In the genomic region with DNA sequence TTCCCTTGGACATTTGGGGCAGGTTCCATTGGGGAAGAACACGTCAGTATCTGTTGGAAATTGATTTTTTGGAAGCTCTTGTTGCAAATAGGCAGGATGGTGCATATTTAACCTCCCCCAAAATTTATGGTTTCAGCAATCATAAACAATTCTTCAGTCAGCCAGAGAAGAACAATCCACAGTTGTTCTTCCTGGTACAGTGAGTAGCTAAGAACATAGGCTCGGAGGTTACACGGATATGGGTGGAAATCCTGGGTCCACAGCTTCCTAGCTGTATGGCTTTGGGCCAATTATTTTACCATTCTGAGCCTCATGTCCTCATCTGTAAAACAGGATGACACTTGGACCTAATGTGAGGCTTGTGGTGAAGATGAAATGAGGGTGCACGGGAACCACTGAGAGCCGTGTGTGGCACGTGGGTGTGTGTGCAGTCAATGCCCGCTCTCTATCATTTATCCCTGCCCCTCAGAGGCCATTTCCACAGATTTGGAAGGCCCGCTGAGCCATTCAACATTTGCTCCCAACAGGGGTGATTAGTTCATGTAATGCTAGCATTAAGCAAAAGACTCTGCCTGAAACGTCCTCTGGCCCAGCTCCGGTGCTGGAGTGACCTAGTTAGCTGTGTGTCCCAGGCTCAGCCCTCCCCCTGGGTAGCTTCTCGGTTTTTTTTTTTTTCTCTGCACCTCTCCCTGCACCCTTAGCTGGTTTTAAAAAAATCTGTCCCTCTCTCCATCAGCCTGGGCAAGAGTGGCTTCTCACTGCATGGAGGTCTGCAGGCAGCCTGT, we compare ENCODE assay signal across 14 cellular contexts. TPM values are rescaled to one million over a fixed set of nuclear protein-coding genes. Genes with fewer than 3 reads are reported as not detected.
A peak's percentile ranks its signal among the peaks of the same experiment; 100 is the strongest.
DNase-seq lines count a peak whose midpoint lies in the region; ATAC-seq and TF ChIP-seq lines count a peak whose summit lies in the region.
"Had no signal": no experiment of that assay in that cellular context is flagged by ENCODE, and none has a peak within 500 bp of the region (broad histone marks: within the 10 kb centered on the region; RNA-seq: fewer than 3 reads in every experiment).

No MANE protein-coding gene starts in this region.

- 17 to 53% methylated on average over 11 of the region's 11 CpGs for WGBS in sigmoid colon, 2 donors

- H3K4me3 Mint-ChIP-seq in GM23338 (peak overlapping the region; percentile 15; the same call in 1 of the 3 replicates), WTC11 (peak overlapping the region; percentile 22; the same call in 1 of the 2 replicates)
- H3K4me3 Mint-ChIP-seq: mesothelial cell of epicardium; T-helper 1 cell treated with Interleukin-12 subunit alpha and Interleukin-12 subunit beta and Interleukin-4 antibody, amounts not matched to agents 30 μg/mL and 1 μg/mL, for 36 hours had no signal

- POLR2A ChIA-PET in WTC11 (lab: Charles Lee), result interaction anchor here (0.5 to 1.1 kb wide), 2 partner anchors 13 to 94 kb away, joined by 3 to 4 read pairs; no protein-coding TSS in a partner anchor

- no peaks in the 10 kb centered on the region for H3F3A ChIP-seq in GM23338 (replicated peaks; ENCODE audit: low read depth)

- H3K27ac ChIP-seq in GM23338 (ENCODE audit: low read depth) (no peak overlapping the region), left ventricle myocardium inferior (replicated peaks) (no peak overlapping the region), sigmoid colon (peak overlapping the region; percentile 7 to 32 (median 22)), coronary artery (peak overlapping the region in 1 of 2 donors; percentile 49)
- H3K27ac ChIP-seq: Peyer's patch had no signal

- H3K27ac Mint-ChIP-seq in GM23338 (peak overlapping the region; percentile 26; the same call in 1 of the 2 replicates), WTC11 (peak overlapping the region; percentile 73; the same call in 1 of the 2 replicates)
- H3K27ac Mint-ChIP-seq: mesothelial cell of epicardium; T-helper 1 cell treated with Interleukin-12 subunit alpha and Interleukin-12 subunit beta and Interleukin-4 antibody, amounts not matched to agents 30 μg/mL and 1 μg/mL, for 36 hours had no signal

- TF ChIP-seq CTCF in GM23338 (conservative IDR thresholded peaks at IDR 0.05; ENCODE audit: low read depth in 2 of 2) (no peak), WTC11 (IDR thresholded peaks at IDR 0.05) (no peak), left ventricle myocardium inferior (IDR thresholded peaks at IDR 0.05; ENCODE audit: borderline replicate concordance) (no peak), sigmoid colon (IDR thresholded peaks at IDR 0.05) (no peak), coronary artery (IDR thresholded peaks at IDR 0.05) (no peak)

- no peaks in the 10 kb centered on the region for H4K20me1 ChIP-seq in GM23338 (replicated peaks; ENCODE audit: insufficient read depth)

- H3K4me1 ChIP-seq in GM23338 (ENCODE audit: insufficient read depth) (peaks cover 42% of the 10 kb centered on the region), left ventricle myocardium inferior (peaks cover 13% of the 10 kb centered on the region), sigmoid colon (peaks cover 0 to 17% (median 11%) of the 10 kb centered on the region in 4 donors)

- TF ChIP-seq EP300 in sigmoid colon (IDR thresholded peaks at IDR 0.05), result no peak

- H3K9me3 Mint-ChIP-seq in GM23338, result no peaks in the 10 kb centered on the region
- no peaks in the 10 kb centered on the region for H3K9me3 Mint-ChIP-seq in WTC11
- H3K9me3 Mint-ChIP-seq: mesothelial cell of epicardium; T-helper 1 cell treated with Interleukin-12 subunit alpha and Interleukin-12 subunit beta and Interleukin-4 antibody, amounts not matched to agents 30 μg/mL and 1 μg/mL, for 36 hours had no signal

- ATAC-seq in GM23338 (peak; percentile 69), WTC11 (peak; percentile 70), GM18909 (IDR thresholded peaks at IDR 0.05; ENCODE audit: poor library complexity, unreplicated experiment) (no peak), HG02678 (IDR thresholded peaks at IDR 0.05; ENCODE audit: unreplicated experiment) (no peak)

- peak overlapping the region; percentile 72 for H3K4me2 ChIP-seq in GM23338

- H3K9me2 ChIP-seq in GM23338 (ENCODE audit: insufficient read depth), result no peaks in the 10 kb centered on the region

- DNase-seq in GM23338 (ENCODE audit: low spot score) (peak; percentile 32), WTC11 (ENCODE audit: low spot score) (no peak), left ventricle myocardium inferior (peak; percentile 22), sigmoid colon (peak; percentile 75), coronary artery (ENCODE audit: low spot score) (no peak)
- DNase-seq: cortex of kidney; NCI-H1417; NCI-H524; Peyer's patch; stimulated activated CD4-positive, alpha-beta T cell treated with anti-CD3 and anti-CD28 coated beads, Interleukin-4, amount 100 ng/mL, for 1 hour had no signal

- no peaks in the 10 kb centered on the region for H3K36me3 ChIP-seq in GM23338 (ENCODE audit: insufficient read depth)
- no peaks in the 10 kb centered on the region for H3K36me3 ChIP-seq in left ventricle myocardium inferior
- H3K36me3 ChIP-seq in sigmoid colon, result no peaks in the 10 kb centered on the region
- H3K36me3 ChIP-seq: Peyer's patch had no signal

- intact Hi-C loops in left ventricle myocardium inferior (cut with micrococcal nuclease) (no loop called here), sigmoid colon (cut with DNase I) (no loop called here)

- H3K36me3 Mint-ChIP-seq in GM23338 (ENCODE audit: low read depth) (no peaks in the 10 kb centered on the region), WTC11 (no peaks in the 10 kb centered on the region)
- H3K36me3 Mint-ChIP-seq: mesothelial cell of epicardium had no signal

- H3K27me3 ChIP-seq in GM23338 (ENCODE audit: insufficient read depth), result no peaks in the 10 kb centered on the region
- H3K27me3 ChIP-seq in left ventricle myocardium inferior (ENCODE audit: low read depth), result no peaks in the 10 kb centered on the region
- H3K27me3 ChIP-seq in sigmoid colon, result no peaks in the 10 kb centered on the region
- H3K27me3 ChIP-seq: Peyer's patch had no signal

- CTCF ChIA-PET in WTC11 (lab: Charles Lee), result interaction anchor here (0.7 to 1.4 kb wide), 4 partner anchors 8 to 297 kb away, joined by 3 to 4 read pairs (median 3); no protein-coding TSS in a partner anchor

- H3K4me3 ChIP-seq in GM23338 (no peak overlapping the region), left ventricle myocardium inferior (no peak overlapping the region), sigmoid colon (no peak overlapping the region), coronary artery (no peak overlapping the region)
- H3K4me3 ChIP-seq: Peyer's patch had no signal

- H3K9me3 ChIP-seq in left ventricle myocardium inferior (replicated peaks), result no peaks in the 10 kb centered on the region
- H3K9me3 ChIP-seq in sigmoid colon, result no peaks in the 10 kb centered on the region
- H3K9me3 ChIP-seq: Peyer's patch had no signal

- H2AFZ ChIP-seq in GM23338, result no peak overlapping the region

- TF ChIP-seq POLR2A in sigmoid colon (IDR thresholded peaks at IDR 0.05), result no peak

- H3K27me3 Mint-ChIP-seq in GM23338 (ENCODE audit: insufficient read depth, low read depth, poor library complexity) (peaks cover 20% of the 10 kb centered on the region), WTC11 (ENCODE audit: low read depth) (no peaks in the 10 kb centered on the region; the same call in 1 of the 2 replicates)

- H3K4me1 Mint-ChIP-seq in GM23338, result peaks cover 52% of the 10 kb centered on the region
- peaks cover 57% of the 10 kb centered on the region for H3K4me1 Mint-ChIP-seq in WTC11

- H3K79me2 ChIP-seq in GM23338 (replicated peaks; ENCODE audit: insufficient read depth), result peaks cover 22% of the 10 kb centered on the region; the same call in 1 of the 2 replicates

TF ChIP-seq in WTC11, 78 proteins besides CTCF, POLR2A, EP300 and RAD21 (continues in another document):
- TF ChIP-seq NR3C1 (CRISPR knock-in tag; conservative IDR thresholded peaks at IDR 0.05; ENCODE audit: low read depth) (no peak), MYBL2 (CRISPR knock-in tag; IDR thresholded peaks at IDR 0.05) (no peak), ZNF416 (CRISPR knock-in tag; IDR thresholded peaks at IDR 0.05) (no peak)
- TF ChIP-seq, protein P1, sequence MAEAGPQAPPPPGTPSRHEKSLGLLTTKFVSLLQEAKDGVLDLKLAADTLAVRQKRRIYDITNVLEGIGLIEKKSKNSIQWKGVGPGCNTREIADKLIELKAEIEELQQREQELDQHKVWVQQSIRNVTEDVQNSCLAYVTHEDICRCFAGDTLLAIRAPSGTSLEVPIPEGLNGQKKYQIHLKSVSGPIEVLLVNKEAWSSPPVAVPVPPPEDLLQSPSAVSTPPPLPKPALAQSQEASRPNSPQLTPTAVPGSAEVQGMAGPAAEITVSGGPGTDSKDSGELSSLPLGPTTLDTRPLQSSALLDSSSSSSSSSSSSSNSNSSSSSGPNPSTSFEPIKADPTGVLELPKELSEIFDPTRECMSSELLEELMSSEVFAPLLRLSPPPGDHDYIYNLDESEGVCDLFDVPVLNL (CRISPR knock-in tag; IDR thresholded peaks at IDR 0.05; ENCODE audit: borderline replicate concordance, low read depth), result no peak
- TF ChIP-seq, protein P2, sequence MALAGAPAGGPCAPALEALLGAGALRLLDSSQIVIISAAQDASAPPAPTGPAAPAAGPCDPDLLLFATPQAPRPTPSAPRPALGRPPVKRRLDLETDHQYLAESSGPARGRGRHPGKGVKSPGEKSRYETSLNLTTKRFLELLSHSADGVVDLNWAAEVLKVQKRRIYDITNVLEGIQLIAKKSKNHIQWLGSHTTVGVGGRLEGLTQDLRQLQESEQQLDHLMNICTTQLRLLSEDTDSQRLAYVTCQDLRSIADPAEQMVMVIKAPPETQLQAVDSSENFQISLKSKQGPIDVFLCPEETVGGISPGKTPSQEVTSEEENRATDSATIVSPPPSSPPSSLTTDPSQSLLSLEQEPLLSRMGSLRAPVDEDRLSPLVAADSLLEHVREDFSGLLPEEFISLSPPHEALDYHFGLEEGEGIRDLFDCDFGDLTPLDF (CRISPR knock-in tag; IDR thresholded peaks at IDR 0.05), result no peak

RNA-seq across cellular contexts. Expression of a gene that starts 9.7 kb away (rescaled TPM):
- 3.3 and 7.2 TPM in 2 replicates for total RNA-seq in GM23338 (2014; rRNA removed; shearing (Covaris generic))
- 4.6 TPM in 2 replicates for polyA plus RNA-seq in GM23338 (2016; fragmentation: Nextera tagmentation; extraction: Ambion mirVana)
- total RNA-seq in WTC11 (2021), result 7.9 to 10.2 TPM (median 8.0 TPM) in 3 replicates
- total RNA-seq in left ventricle myocardium inferior, result 2.5 TPM
- total RNA-seq in sigmoid colon, result 10 to 100 TPM in 1 of 4 donors, 1 to 10 TPM in 3; 7.2 to 10.2 (median 8.7) TPM
- polyA plus RNA-seq in sigmoid colon, result 10 to 100 TPM in 1 of 3 donors, 1 to 10 TPM in 2; 7.2 to 11.5 (median 7.6) TPM

Comparison
In these comparisons a context has a peak if more than half of its experiments do, and no peak if none do; other contexts are left out.
1. ATAC-seq: peak in GM23338 (single experiment) and WTC11 (single experiment); none in GM18909 (single experiment) and HG02678 (single experiment).
2. DNase-seq: peak in GM23338 (single experiment), left ventricle myocardium inferior (single experiment) and sigmoid colon (single experiment); none in WTC11 (single experiment) and coronary artery (single experiment).
3. H3K27ac ChIP-seq: peak in sigmoid colon (4 of 4); none in GM23338 (single experiment) and left ventricle myocardium inferior (single experiment).